1 cellular context compared by ENCODE assay signal in genomic region chr1:26320896-26321295, GRCh38.
TF ChIP-seq lines count a peak whose summit lies in the region.

No MANE protein-coding gene starts in this region.

TF ChIP-seq in HepG2, 621 proteins besides CTCF, POLR2A, EP300 and RAD21:
- TF ChIP-seq ZNF230 (CRISPR knock-in tag; IDR thresholded peaks at IDR 0.05) (no peak), ZMAT3 (CRISPR knock-in tag; conservative IDR thresholded peaks at IDR 0.05) (no peak), HNF4A (CRISPR knock-in tag; IDR thresholded peaks at IDR 0.05) (no peak), ATRX (CRISPR knock-in tag; IDR thresholded peaks at IDR 0.05; ENCODE audit: borderline replicate concordance) (no peak), ZNF687 (CRISPR knock-in tag; IDR thresholded peaks at IDR 0.05) (no peak), ZBTB8A (CRISPR knock-in tag; IDR thresholded peaks at IDR 0.05; ENCODE audit: borderline replicate concordance, low read depth) (no peak), CENPX (CRISPR knock-in tag; IDR thresholded peaks at IDR 0.05) (no peak), ZC3H4 (CRISPR knock-in tag; IDR thresholded peaks at IDR 0.05; ENCODE audit: borderline replicate concordance) (no peak)
- TF ChIP-seq, protein P1, sequence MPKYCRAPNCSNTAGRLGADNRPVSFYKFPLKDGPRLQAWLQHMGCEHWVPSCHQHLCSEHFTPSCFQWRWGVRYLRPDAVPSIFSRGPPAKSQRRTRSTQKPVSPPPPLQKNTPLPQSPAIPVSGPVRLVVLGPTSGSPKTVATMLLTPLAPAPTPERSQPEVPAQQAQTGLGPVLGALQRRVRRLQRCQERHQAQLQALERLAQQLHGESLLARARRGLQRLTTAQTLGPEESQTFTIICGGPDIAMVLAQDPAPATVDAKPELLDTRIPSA (CRISPR knock-in tag; IDR thresholded peaks at IDR 0.05; ENCODE audit: borderline replicate concordance): no peak
- TF ChIP-seq, protein P2, sequence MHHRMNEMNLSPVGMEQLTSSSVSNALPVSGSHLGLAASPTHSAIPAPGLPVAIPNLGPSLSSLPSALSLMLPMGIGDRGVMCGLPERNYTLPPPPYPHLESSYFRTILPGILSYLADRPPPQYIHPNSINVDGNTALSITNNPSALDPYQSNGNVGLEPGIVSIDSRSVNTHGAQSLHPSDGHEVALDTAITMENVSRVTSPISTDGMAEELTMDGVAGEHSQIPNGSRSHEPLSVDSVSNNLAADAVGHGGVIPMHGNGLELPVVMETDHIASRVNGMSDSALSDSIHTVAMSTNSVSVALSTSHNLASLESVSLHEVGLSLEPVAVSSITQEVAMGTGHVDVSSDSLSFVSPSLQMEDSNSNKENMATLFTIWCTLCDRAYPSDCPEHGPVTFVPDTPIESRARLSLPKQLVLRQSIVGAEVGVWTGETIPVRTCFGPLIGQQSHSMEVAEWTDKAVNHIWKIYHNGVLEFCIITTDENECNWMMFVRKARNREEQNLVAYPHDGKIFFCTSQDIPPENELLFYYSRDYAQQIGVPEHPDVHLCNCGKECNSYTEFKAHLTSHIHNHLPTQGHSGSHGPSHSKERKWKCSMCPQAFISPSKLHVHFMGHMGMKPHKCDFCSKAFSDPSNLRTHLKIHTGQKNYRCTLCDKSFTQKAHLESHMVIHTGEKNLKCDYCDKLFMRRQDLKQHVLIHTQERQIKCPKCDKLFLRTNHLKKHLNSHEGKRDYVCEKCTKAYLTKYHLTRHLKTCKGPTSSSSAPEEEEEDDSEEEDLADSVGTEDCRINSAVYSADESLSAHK (CRISPR knock-in tag; IDR thresholded peaks at IDR 0.05; ENCODE audit: borderline replicate concordance): no peak
TF ChIP-seq in HepG2: peak in this region for 0.
